In genomic region chr20:17287503-17287902, GRCh38 we compare ENCODE assay signal across 14 cellular contexts.
A peak's percentile ranks its signal among the peaks of the same experiment; 100 is the strongest.
DNase-seq lines count a peak whose midpoint lies in the region; ATAC-seq and TF ChIP-seq lines count a peak whose summit lies in the region.
"Had no signal": no experiment of that assay in that cellular context is flagged by ENCODE, and none has a peak within 500 bp of the region (broad histone marks: within the 10 kb centered on the region; RNA-seq: fewer than 3 reads in every experiment).

No MANE protein-coding gene starts in this region.

- no peaks in the 10 kb centered on the region for H3K9me3 ChIP-seq in PC-9 (ENCODE audit: insufficient read depth, low read depth)
- H3K9me3 ChIP-seq in suprapubic skin: no peaks in the 10 kb centered on the region
- H3K9me3 ChIP-seq: upper lobe of left lung had no signal

- no peak for ATAC-seq in foreskin keratinocyte
- no peak for ATAC-seq in HG02981 (IDR thresholded peaks at IDR 0.05; ENCODE audit: unreplicated experiment)

- H3F3A ChIP-seq in PC-9 (ENCODE audit: insufficient read depth, low read depth): no peaks in the 10 kb centered on the region

- DNase-seq in AG09309 (ENCODE audit: low read depth) (no peak), PC-9 (no peak), foreskin keratinocyte (no peak), NCI-H748 (lab: John Stamatoyannopoulos, UW; ENCODE audit: unreplicated experiment) (no peak), suprapubic skin (ENCODE audit: low spot score in 2 of 2) (no peak)
- no peak for DNase-seq in activated CD4-positive, alpha-beta T cell treated with anti-CD3 and anti-CD28 coated beads, Interleukin-2, amount 50 U/mL, for 1 hour
- DNase-seq: activated CD4-positive, alpha-beta T cell treated with anti-CD3 and anti-CD28 coated beads, Interleukin-2, amount 50 U/mL, for 4 hours; EL; NCI-H2081 treated with DMSO at 0.1 percent for 48 hours; stimulated activated CD4-positive, alpha-beta T cell treated with anti-CD3 and anti-CD28 coated beads, Interleukin-1b, Interleukin-23, amount 100 ng/mL, for 48 hours; T-helper 1 cell; upper lobe of left lung had no signal

- no peak overlapping the region for H3K4me3 ChIP-seq in AG09309 (ENCODE audit: control insufficient read depth, low read depth, low read length)
- H3K4me3 ChIP-seq in PC-9: no peak overlapping the region
- no peak overlapping the region for H3K4me3 ChIP-seq in suprapubic skin
- H3K4me3 ChIP-seq: upper lobe of left lung had no signal

- TF ChIP-seq POLR2A in suprapubic skin (IDR thresholded peaks at IDR 0.05): no peak

- TF ChIP-seq CTCF in AG09309 (IDR thresholded peaks at IDR 0.05; ENCODE audit: control insufficient read depth, insufficient read depth, low read depth, low read length, missing control alignments): peak; percentile 4
- peak; percentile 62 for TF ChIP-seq CTCF in GM12873 (IDR thresholded peaks at IDR 0.05; ENCODE audit: insufficient read depth, low read depth, low read length, missing control alignments)
- TF ChIP-seq CTCF in PC-9 (conservative IDR thresholded peaks at IDR 0.05): peak; percentile 36; the same call in 1 of the 2 replicates
- TF ChIP-seq CTCF in foreskin keratinocyte (conservative IDR thresholded peaks at IDR 0.05): peak; percentile 8
- no peak for TF ChIP-seq CTCF in suprapubic skin (IDR thresholded peaks at IDR 0.05)

- no peak overlapping the region for H2AFZ ChIP-seq in PC-9

- H3K27me3 ChIP-seq in PC-9 (ENCODE audit: insufficient read depth, low read depth) (peaks cover 16% of the 10 kb centered on the region), foreskin keratinocyte (no peaks in the 10 kb centered on the region), suprapubic skin (no peaks in the 10 kb centered on the region)
- H3K27me3 ChIP-seq: upper lobe of left lung had no signal

- H4K20me1 ChIP-seq in PC-9 (ENCODE audit: insufficient read depth): no peaks in the 10 kb centered on the region

- no peak overlapping the region for H3K4me2 ChIP-seq in PC-9

- H3K79me2 ChIP-seq in PC-9 (ENCODE audit: low read depth): no peaks in the 10 kb centered on the region

- TF ChIP-seq EP300 in suprapubic skin (IDR thresholded peaks at IDR 0.05): no peak

- H3K36me3 ChIP-seq in PC-9 (ENCODE audit: low read depth) (no peaks in the 10 kb centered on the region), suprapubic skin (no peaks in the 10 kb centered on the region)
- H3K36me3 ChIP-seq: upper lobe of left lung had no signal

- 84% methylated on average over 2 of the region's 2 CpGs for WGBS in suprapubic skin

- 0 out of 2 replicates have a peak, but pooled peaks cover 6% of the 10 kb centered on the region for H3K9me2 ChIP-seq in PC-9 (ENCODE audit: insufficient read depth)

- POLR2A ChIA-PET in PC-9 (lab: Charles Lee; ENCODE audit: unreplicated experiment): no interaction called here

- intact Hi-C loops in PC-9 (cut with micrococcal nuclease; ENCODE audit: unreplicated experiment): no loop called here

- CTCF ChIA-PET in PC-9 (lab: Charles Lee): no interaction called here

- no TSS peak for BruUV-seq in PC-9 (replicated peaks; lab: Mats Ljungman, UMichigan)

- H3K4me1 ChIP-seq in PC-9 (replicated peaks; ENCODE audit: insufficient read depth) (no peaks in the 10 kb centered on the region), foreskin keratinocyte (no peaks in the 10 kb centered on the region), suprapubic skin (no peaks in the 10 kb centered on the region)
- H3K4me1 ChIP-seq: upper lobe of left lung had no signal

- H3K27ac ChIP-seq in PC-9 (no peak overlapping the region), foreskin keratinocyte (no peak overlapping the region), suprapubic skin (no peak overlapping the region)
- H3K27ac ChIP-seq: upper lobe of left lung had no signal

Comparison
In these comparisons a context has a peak if more than half of its experiments do, and no peak if none do; other contexts are left out.
1. CTCF ChIP-seq: peak in AG09309 (single experiment), GM12873 (single experiment), PC-9 (single experiment) and foreskin keratinocyte (single experiment); none in suprapubic skin (0 of 2).